In genomic region chr1:8900684-8901083, GRCh38 we compare ENCODE assay signal across 10 cellular contexts. TPM values are rescaled to one million over a fixed set of nuclear protein-coding genes. Genes with fewer than 3 reads are reported as not detected.
DNase-seq lines count a peak whose midpoint lies in the region; ATAC-seq, FAIRE-seq and TF ChIP-seq lines count a peak whose summit lies in the region.
"Not testable (repeated sequence)": the region's sequence is repeated elsewhere in the genome, so short reads cannot be mapped to it uniquely, and the experiment has no call there.
"Had no signal": no experiment of that assay in that cellular context is flagged by ENCODE, and none has a peak within 500 bp of the region (broad histone marks: within the 10 kb centered on the region; RNA-seq: fewer than 3 reads in every experiment).

No MANE protein-coding gene starts in this region.

- not testable (repeated sequence) for H3K9me3 ChIP-seq in K562 (replicated peaks; ENCODE audit: control insufficient read depth, insufficient read depth, low read depth, low read length)

- H3K4me1 Mint-ChIP-seq in T-helper 1 cell treated with Interleukin-12 subunit alpha and Interleukin-12 subunit beta and Interleukin-4 antibody, amounts not matched to agents 30 μg/mL and 1 μg/mL, for 36 hours (ENCODE audit: low read depth) = peaks cover 39% of the 10 kb centered on the region
- H3K4me1 Mint-ChIP-seq in activated CD8-positive, alpha-beta T cell treated with anti-CD3 and anti-CD28 coated beads for 36 hours (ENCODE audit: low read depth) = peaks cover 50% of the 10 kb centered on the region
- H3K4me1 Mint-ChIP-seq in activated naive CD4-positive, alpha-beta T cell treated with anti-CD3 and anti-CD28 coated beads, Interleukin-2, amount 10 ng/mL, durations not matched to agents 7 days and 5 days = peaks cover 55% of the 10 kb centered on the region

- not testable (repeated sequence) for TF ChIP-seq EP300 in K562 (IDR thresholded peaks at IDR 0.05; ENCODE audit: low read length)

- not testable (repeated sequence) for TF ChIP-seq POLR2A in K562 (conservative IDR thresholded peaks at IDR 0.05)

- peaks cover 11% of the 10 kb centered on the region for H3K36me3 Mint-ChIP-seq in T-helper 1 cell treated with Interleukin-12 subunit alpha and Interleukin-12 subunit beta and Interleukin-4 antibody, amounts not matched to agents 30 μg/mL and 1 μg/mL, for 36 hours (ENCODE audit: low read depth)
- H3K36me3 Mint-ChIP-seq in activated CD8-positive, alpha-beta T cell treated with anti-CD3 and anti-CD28 coated beads for 36 hours (ENCODE audit: low read depth) = peaks cover 22% of the 10 kb centered on the region
- peaks cover 32% of the 10 kb centered on the region for H3K36me3 Mint-ChIP-seq in activated naive CD4-positive, alpha-beta T cell treated with anti-CD3 and anti-CD28 coated beads, Interleukin-2, amount 10 ng/mL, durations not matched to agents 7 days and 5 days

- intact Hi-C loops in activated CD8-positive, alpha-beta T cell treated with anti-CD3 and anti-CD28 coated beads for 36 hours (cut with micrococcal nuclease) = not testable (repeated sequence)
- intact Hi-C loops in K562 (cut with micrococcal nuclease) = loop anchor here (2.0 to 10.0 kb wide), 2 partner anchors 20 to 46 kb away; no protein-coding TSS in a partner anchor

- H3K27ac ChIP-seq in ACC112 (ENCODE audit: low read depth, low read length) (peak overlapping the region; percentile 58), K562 (ENCODE audit: extremely low read depth, low read depth, low read length) (peak overlapping the region; percentile 24; the same call in 1 of the 3 replicates)

- not testable (repeated sequence) for H3K36me3 ChIP-seq in ACC112 (ENCODE audit: insufficient read depth, low read length); K562 (ENCODE audit: control insufficient read depth, insufficient read depth, low read length)

- H3K27me3 Mint-ChIP-seq in T-helper 1 cell treated with Interleukin-12 subunit alpha and Interleukin-12 subunit beta and Interleukin-4 antibody, amounts not matched to agents 30 μg/mL and 1 μg/mL, for 36 hours (ENCODE audit: low read depth); activated CD8-positive, alpha-beta T cell treated with anti-CD3 and anti-CD28 coated beads for 36 hours; activated naive CD4-positive, alpha-beta T cell treated with anti-CD3 and anti-CD28 coated beads, Interleukin-2, amount 10 ng/mL, durations not matched to agents 7 days and 5 days: not testable (repeated sequence)

- FAIRE-seq in K562 (lab: Jason Lieb, UNC) = not testable (repeated sequence)

- H3K9me3 Mint-ChIP-seq in T-helper 1 cell treated with Interleukin-12 subunit alpha and Interleukin-12 subunit beta and Interleukin-4 antibody, amounts not matched to agents 30 μg/mL and 1 μg/mL, for 36 hours = peaks cover 13% of the 10 kb centered on the region
- H3K9me3 Mint-ChIP-seq in activated CD8-positive, alpha-beta T cell treated with anti-CD3 and anti-CD28 coated beads for 36 hours; activated naive CD4-positive, alpha-beta T cell treated with anti-CD3 and anti-CD28 coated beads, Interleukin-2, amount 10 ng/mL, durations not matched to agents 7 days and 5 days: not testable (repeated sequence)

- 26% methylated on average over 4 of the region's 4 CpGs for WGBS in K562 (ENCODE audit: insufficient coverage, low coverage, missing lambda C conversion rate)

- H3K9me1 ChIP-seq in K562 (ENCODE audit: control insufficient read depth, insufficient read depth, low read length) = not testable (repeated sequence)

- CTCF ChIA-PET in activated CD8-positive, alpha-beta T cell treated with anti-CD3 and anti-CD28 coated beads for 36 hours (lab: Charles Lee) = interaction anchor here (0.8 to 1.8 kb wide), 5 partner anchors 38 to 104 kb away, joined by 3 to 5 read pairs (median 4); no protein-coding TSS in a partner anchor
- CTCF ChIA-PET in activated naive CD4-positive, alpha-beta T cell treated with anti-CD3 and anti-CD28 coated beads, Interleukin-2, amount 10 ng/mL, durations not matched to agents 7 days and 5 days (lab: Charles Lee) = interaction anchor here (1.6 kb wide), 1 partner anchor 40 kb away, joined by 3 read pairs; no protein-coding TSS in a partner anchor
- CTCF ChIA-PET in K562 (lab: Yijun Ruan, JAX; ENCODE audit: low intra/inter-chr PET ratio) = not testable (repeated sequence)

- in situ Hi-C loops in K562 (cut with MboI) = not testable (repeated sequence)

- not testable (repeated sequence) for H3K4me2 ChIP-seq in K562 (ENCODE audit: insufficient read depth, low read length)

- H3K27ac Mint-ChIP-seq in T-helper 1 cell treated with Interleukin-12 subunit alpha and Interleukin-12 subunit beta and Interleukin-4 antibody, amounts not matched to agents 30 μg/mL and 1 μg/mL, for 36 hours = peak overlapping the region; percentile 98
- peak overlapping the region; percentile 97 for H3K27ac Mint-ChIP-seq in activated CD8-positive, alpha-beta T cell treated with anti-CD3 and anti-CD28 coated beads for 36 hours
- peak overlapping the region; percentile 98 for H3K27ac Mint-ChIP-seq in activated naive CD4-positive, alpha-beta T cell treated with anti-CD3 and anti-CD28 coated beads, Interleukin-2, amount 10 ng/mL, durations not matched to agents 7 days and 5 days

- ATAC-seq in activated CD8-positive, alpha-beta T cell treated with anti-CD3 and anti-CD28 coated beads for 36 hours; K562: not testable (repeated sequence)

- H4K20me1 ChIP-seq in K562 (replicated peaks; ENCODE audit: control insufficient read depth, insufficient read depth, low read length) = not testable (repeated sequence)

- not testable (repeated sequence) for H3K27me3 ChIP-seq in ACC112 (ENCODE audit: insufficient read depth, low read length); K562 (ENCODE audit: control insufficient read depth in 2 of 2, insufficient read depth in 2 of 2, low read length in 2 of 2)

- H3K79me2 ChIP-seq in ACC112 (ENCODE audit: control insufficient read depth, insufficient read depth, low read length, unreplicated experiment); K562 (ENCODE audit: control insufficient read depth, insufficient read depth, low read length): not testable (repeated sequence)

- not testable (repeated sequence) for H2AFZ ChIP-seq in ACC112 (ENCODE audit: low read length, unreplicated experiment); K562 (ENCODE audit: low read depth, low read length)

- POLR2A ChIA-PET in activated CD8-positive, alpha-beta T cell treated with anti-CD3 and anti-CD28 coated beads for 36 hours (lab: Charles Lee) = interaction anchor here (0.6 to 5.0 kb wide), 10 partner anchors 14 to 335 kb away, joined by 3 to 53 read pairs (median 4); partner anchors contain the start of gene ENO1
- POLR2A ChIA-PET in K562 (lab: Yijun Ruan, JAX) = interaction anchor here (0.6 to 0.7 kb wide), 2 partner anchors 24 to 32 kb away, joined by 3 read pairs; no protein-coding TSS in a partner anchor

- DNase-seq in M059J (ENCODE audit: low read depth) = peak; percentile 64
- peak; percentile 43 for DNase-seq in activated CD8-positive, alpha-beta T cell treated with anti-CD3 and anti-CD28 coated beads for 36 hours
- DNase-seq in activated naive CD4-positive, alpha-beta T cell treated with anti-CD3 and anti-CD28 coated beads, Interleukin-2, amount 10 ng/mL, durations not matched to agents 7 days and 5 days; K562 (ENCODE audit: extremely low read depth in 1 of 4, low spot score in 3 of 4): not testable (repeated sequence)
- DNase-seq in stimulated activated CD4-positive, alpha-beta T cell treated with anti-CD3 and anti-CD28 coated beads, Interleukin-1b, Interleukin-23, amount 100 ng/mL, for 48 hours = peak; percentile 15

- BruUV-seq in K562 (replicated peaks; lab: Mats Ljungman, UMichigan) = not testable (repeated sequence)

- not testable (repeated sequence) for H3K4me3 ChIP-seq in ACC112 (ENCODE audit: low read depth, low read length); K562

- not testable (repeated sequence) for H3K9ac ChIP-seq in K562 (ENCODE audit: insufficient read depth in 1 of 2, low read depth in 2 of 2, low read length in 2 of 2)

- TF ChIP-seq RAD21 in K562 (CRISPR knock-in tag; conservative IDR thresholded peaks at IDR 0.05 in 1 of 2, IDR thresholded peaks at IDR 0.05 in 1 of 2) = not testable (repeated sequence)

- H3K4me1 ChIP-seq in ACC112 (ENCODE audit: control insufficient read depth, insufficient read depth, low read length, unreplicated experiment) = peaks cover 45% of the 10 kb centered on the region
- peaks cover 9 to 16% of the 10 kb centered on the region in 2 experiments for H3K4me1 ChIP-seq in K562 (replicated peaks in 1 of 2; ENCODE audit: control insufficient read depth in 2 of 2, insufficient read depth in 2 of 2, low read length in 2 of 2)

- H3K4me3 Mint-ChIP-seq in T-helper 1 cell treated with Interleukin-12 subunit alpha and Interleukin-12 subunit beta and Interleukin-4 antibody, amounts not matched to agents 30 μg/mL and 1 μg/mL, for 36 hours; activated CD8-positive, alpha-beta T cell treated with anti-CD3 and anti-CD28 coated beads for 36 hours; activated naive CD4-positive, alpha-beta T cell treated with anti-CD3 and anti-CD28 coated beads, Interleukin-2, amount 10 ng/mL, durations not matched to agents 7 days and 5 days: not testable (repeated sequence)

- TF ChIP-seq CTCF in activated CD8-positive, alpha-beta T cell treated with anti-CD3 and anti-CD28 coated beads for 36 hours (IDR thresholded peaks at IDR 0.05); K562 (IDR thresholded peaks at IDR 0.05 in 2 of 3, conservative IDR thresholded peaks at IDR 0.05 in 1 of 3; ENCODE audit: insufficient read depth in 2 of 3, low read depth in 1 of 3, low read length in 3 of 3): not testable (repeated sequence)

RNA-seq across cellular contexts. Expression of gene ENO1, which starts 22.2 kb away (rescaled TPM):
- 3,081 and 3,852 TPM in 2 replicates for total RNA-seq in M059J (2014; rRNA removed; shearing (Covaris generic))
- 1,000 to 10,000 TPM; 4,199 to 4,245 TPM for total RNA-seq in activated CD8-positive, alpha-beta T cell treated with anti-CD3 and anti-CD28 coated beads for 36 hours
- total RNA-seq in K562 (2011; cell fraction: chromatin; rRNA removed; ENCODE audit: low replicate concordance) = 790 and 1,193 TPM in 2 replicates
- total RNA-seq in K562 (2011; cell fraction: nucleolus; rRNA removed) = 1,022 and 1,050 TPM in 2 replicates
- total RNA-seq in K562 (2011; cell fraction: nucleoplasm; rRNA removed) = 987 and 1,019 TPM in 2 replicates
- total RNA-seq in K562 (2014; rRNA removed) (2,617 and 2,757 TPM in 2 replicates), K562 (2014; rRNA removed; fragmentation: Illumina TruSeq; extraction: Trizol) (2,118 and 2,410 TPM in 2 replicates), K562 (2015; rRNA removed; fragmentation: Illumina TruSeq; extraction: Trizol) (2,997 and 3,044 TPM in 2 replicates), K562 (2021) (2,642 and 2,717 TPM in 2 replicates)
- polyA plus RNA-seq in K562 (2011; rRNA removed) (3,253 and 3,807 TPM in 2 replicates), K562 (2014; fragmentation: Illumina TruSeq; extraction: Trizol) (2,868 and 3,193 TPM in 2 replicates), K562 (2014; fragmentation: Nextera tagmentation; extraction: Ambion mirVana) (1,000 to 10,000 TPM; 6,249 to 7,472 TPM), K562 (2014; rRNA removed) (2,249 and 2,310 TPM in 2 replicates)
- 3,902 and 3,930 TPM in 2 replicates for polyA plus RNA-seq in K562 (2011; cell fraction: cytosol; rRNA removed)
- polyA plus RNA-seq in K562 (2011; cell fraction: nucleus; rRNA removed) = 1,435 and 2,014 TPM in 2 replicates
- 2,677 and 3,119 TPM in 2 replicates for polyA plus RNA-seq in K562 (2012)
- polyA minus RNA-seq in K562 (2011; rRNA and poly(A)+ RNA removed) = 3,327 and 3,913 TPM in 2 replicates
- polyA minus RNA-seq in K562 (2011; cell fraction: cytosol; rRNA and poly(A)+ RNA removed) = 2,697 and 3,181 TPM in 2 replicates
- 390 and 803 TPM in 2 replicates for polyA minus RNA-seq in K562 (2011; cell fraction: nucleus; rRNA and poly(A)+ RNA removed)

RNA-seq across cellular contexts. Expression of gene CA6, which starts 45.0 kb away (rescaled TPM):
- not detected in 2 replicates for total RNA-seq in M059J (2014; rRNA removed; shearing (Covaris generic))
- total RNA-seq in activated CD8-positive, alpha-beta T cell treated with anti-CD3 and anti-CD28 coated beads for 36 hours = 1 to 10 TPM; 3.5 to 3.9 TPM
- total RNA-seq in K562 (2011; cell fraction: chromatin; rRNA removed; ENCODE audit: low replicate concordance) = not detected in 2 replicates
- total RNA-seq in K562 (2011; cell fraction: nucleolus; rRNA removed) = not detected in 2 replicates
- total RNA-seq in K562 (2011; cell fraction: nucleoplasm; rRNA removed) = not detected in 2 replicates
- not detected in 2 replicates for total RNA-seq in K562 (2014; rRNA removed)
- total RNA-seq in K562 (2014; rRNA removed; fragmentation: Illumina TruSeq; extraction: Trizol) = not detected in 2 replicates
- not detected in 2 replicates for total RNA-seq in K562 (2015; rRNA removed; fragmentation: Illumina TruSeq; extraction: Trizol)
- total RNA-seq in K562 (2021) = not detected in 2 replicates
- not detected in 2 replicates for polyA plus RNA-seq in K562 (2011; rRNA removed)
- not detected in 2 replicates for polyA plus RNA-seq in K562 (2011; cell fraction: cytosol; rRNA removed)
- not detected in 2 replicates for polyA plus RNA-seq in K562 (2011; cell fraction: nucleus; rRNA removed)
- not detected in 2 replicates for polyA plus RNA-seq in K562 (2012)
- not detected in 2 replicates for polyA plus RNA-seq in K562 (2014; fragmentation: Illumina TruSeq; extraction: Trizol)
- not detected for polyA plus RNA-seq in K562 (2014; fragmentation: Nextera tagmentation; extraction: Ambion mirVana)
- polyA plus RNA-seq in K562 (2014; rRNA removed) = not detected in 2 replicates
- polyA minus RNA-seq in K562 (2011; rRNA and poly(A)+ RNA removed) = not detected in 2 replicates
- polyA minus RNA-seq in K562 (2011; cell fraction: cytosol; rRNA and poly(A)+ RNA removed) = not detected in 2 replicates
- polyA minus RNA-seq in K562 (2011; cell fraction: nucleus; rRNA and poly(A)+ RNA removed) = not detected in 2 replicates
- total RNA-seq: GM12878, H9, HepG2 had no signal
- polyA plus RNA-seq: GM12878, HepG2 had no signal
